ENCODE assay signal across 1 cellular context in genomic region chrX:135973548-135974278, GRCh38.
TF ChIP-seq lines count a peak whose summit lies in the region.

MMGT1 (minus strand) TSS chrX:135973988; CDS start chrX:135973675, 313 bp downstream.

TF ChIP-seq in K562, 482 proteins besides CTCF, POLR2A, EP300 and RAD21 (continued from another document and continues in another):
- TF ChIP-seq IRF9 (tag; IDR thresholded peaks at IDR 0.05) (no peak), ZEB2 (IDR thresholded peaks at IDR 0.05) (no peak), VEZF1 (CRISPR knock-in tag; IDR thresholded peaks at IDR 0.05) (peak; percentile 85), PML (IDR thresholded peaks at IDR 0.05; ENCODE audit: low read length) (peak; percentile 42; the same call in 1 of the 2 replicates), THAP12 (CRISPR knock-in tag; IDR thresholded peaks at IDR 0.05) (no peak), L3MBTL2 (IDR thresholded peaks at IDR 0.05) (no peak), CBX2 (IDR thresholded peaks at IDR 0.05; ENCODE audit: insufficient read depth, low read length, poor library complexity, severe bottlenecking) (no peak), CHCHD3 (CRISPR knock-in tag; IDR thresholded peaks at IDR 0.05) (no peak), DDX20 (tag; IDR thresholded peaks at IDR 0.05; ENCODE audit: low read depth) (no peak), HEY1 (CRISPR knock-in tag; IDR thresholded peaks at IDR 0.05; ENCODE audit: borderline replicate concordance) (no peak), NFIC (IDR thresholded peaks at IDR 0.05) (peak; percentile 28; the same call in 1 of the 2 replicates), SIX5 (IDR thresholded peaks at IDR 0.05; ENCODE audit: borderline replicate concordance in 1 of 2, insufficient read depth in 1 of 2, low read depth in 1 of 2, low read length in 2 of 2) (no peak), STAT5B (CRISPR knock-in tag; IDR thresholded peaks at IDR 0.05) (no peak), ZBTB17 (CRISPR knock-in tag; IDR thresholded peaks at IDR 0.05) (no peak), NCOA1 (IDR thresholded peaks at IDR 0.05; ENCODE audit: low read depth) (0 out of 2 replicates have a peak, but pooled peaks have one; percentile 31), BRD4 (IDR thresholded peaks at IDR 0.05) (no peak), ZC3H11A (IDR thresholded peaks at IDR 0.05; ENCODE audit: low read depth, low read length) (no peak), KHSRP (IDR thresholded peaks at IDR 0.05) (peak; percentile 84), SAFB2 (IDR thresholded peaks at IDR 0.05; ENCODE audit: borderline replicate concordance, low read depth, low read length, severe bottlenecking) (no peak), RBM39 (optimal IDR thresholded peaks at IDR 0.05; ENCODE audit: low read depth, low read length) (no peak), ZNF76 (CRISPR knock-in tag; IDR thresholded peaks at IDR 0.05; ENCODE audit: borderline replicate concordance) (no peak), SRF (CRISPR knock-in tag; IDR thresholded peaks at IDR 0.05) (no peak), DPF2 (IDR thresholded peaks at IDR 0.05) (peak; percentile 49; the same call in 1 of the 2 replicates), ZNF511 (CRISPR knock-in tag; IDR thresholded peaks at IDR 0.05) (0 out of 2 replicates have a peak, but pooled peaks have one; percentile 22), DNMT1 (IDR thresholded peaks at IDR 0.05) (0 out of 2 replicates have a peak, but pooled peaks have one; percentile 43), BRF2 (IDR thresholded peaks at IDR 0.05; ENCODE audit: borderline replicate concordance, insufficient read depth, insufficient read length) (no peak), NCOA2 (IDR thresholded peaks at IDR 0.05; ENCODE audit: partially characterized antibody in 2 of 2) (no peak), ZBTB1 (CRISPR knock-in tag; IDR thresholded peaks at IDR 0.05; ENCODE audit: borderline replicate concordance, low read depth) (no peak), ZNF239 (CRISPR knock-in tag; IDR thresholded peaks at IDR 0.05) (no peak), SOX6 (IDR thresholded peaks at IDR 0.05) (peak; percentile 21; the same call in 1 of the 2 replicates), ZBTB26 (CRISPR knock-in tag; IDR thresholded peaks at IDR 0.05) (no peak), MBD1 (CRISPR knock-in tag; IDR thresholded peaks at IDR 0.05) (no peak), MCM3 (IDR thresholded peaks at IDR 0.05) (no peak), ATF2 (CRISPR knock-in tag; IDR thresholded peaks at IDR 0.05) (peak; percentile 81; the same call in 1 of the 2 replicates), PBX2 (CRISPR knock-in tag; IDR thresholded peaks at IDR 0.05; ENCODE audit: low read depth) (no peak), PBX2 (tag; conservative IDR thresholded peaks at IDR 0.05; ENCODE audit: low read depth) (no peak), ZNF592 (IDR thresholded peaks at IDR 0.05) (no peak), ATF4 (CRISPR knock-in tag; IDR thresholded peaks at IDR 0.05) (no peak), ZNF146 (CRISPR knock-in tag; IDR thresholded peaks at IDR 0.05; ENCODE audit: unreplicated experiment) (no peak), MYC (IDR thresholded peaks at IDR 0.05; ENCODE audit: low read depth, low read length) (no peak; the same call in 1 of the 2 replicates), MYC (CRISPR knock-in tag; IDR thresholded peaks at IDR 0.05; ENCODE audit: borderline replicate concordance, low read depth) (no peak), YBX1 (IDR thresholded peaks at IDR 0.05) (no peak), RBFOX2 (IDR thresholded peaks at IDR 0.05; ENCODE audit: low read depth, low read length) (peak; percentile 81), POLR2AphosphoS5 (IDR thresholded peaks at IDR 0.05; ENCODE audit: control insufficient read depth, insufficient read depth, low read depth, low read length) (peak; percentile 78), HNRNPLL (IDR thresholded peaks at IDR 0.05; ENCODE audit: low read depth, low read length, poor library complexity, severe bottlenecking) (peak; percentile 66), NFYB (IDR thresholded peaks at IDR 0.05; ENCODE audit: extremely low read depth, insufficient read length) (no peak)
